Comparison of ENCODE assay signal across 29 cellular contexts in genomic region chr14:100712490-100712889, GRCh38. TPM values are rescaled to one million over a fixed set of nuclear protein-coding genes. Genes with fewer than 3 reads are reported as not detected.
A peak's percentile ranks its signal among the peaks of the same experiment; 100 is the strongest.
DNase-seq lines count a peak whose midpoint lies in the region; ATAC-seq and TF ChIP-seq lines count a peak whose summit lies in the region.
"Had no signal": no experiment of that assay in that cellular context is flagged by ENCODE, and none has a peak within 500 bp of the region (broad histone marks: within the 10 kb centered on the region; RNA-seq: fewer than 3 reads in every experiment).

No MANE protein-coding gene starts in this region.

- H3K9me3 ChIP-seq in RWPE2 (ENCODE audit: severe bottlenecking), result no peaks in the 10 kb centered on the region
- no peaks in the 10 kb centered on the region for H3K9me3 ChIP-seq in neutrophil
- H3K9me3 ChIP-seq in right cardiac atrium (ENCODE audit: control insufficient read depth, low read length), result no peaks in the 10 kb centered on the region
- H3K9me3 ChIP-seq: ascending aorta, lower lobe of right lung, tibial nerve had no signal

- peak; percentile 79 for ATAC-seq in RWPE2 (ENCODE audit: low read depth)
- no peak for ATAC-seq in right cardiac atrium
- ATAC-seq in activated CD8-positive, alpha-beta memory T cell treated with anti-CD3 and anti-CD28 coated beads, Interleukin-2, amount 10 ng/mL, durations not matched to agents 7 days and 5 days, result no peak
- ATAC-seq: activated T-helper 17 cell treated with anti-CD3 and anti-CD28 coated beads, Interleukin-2, amount 50 U/mL, for 72 hours; lower lobe of right lung; stimulated activated naive CD8-positive, alpha-beta T cell treated with anti-CD3 and anti-CD28 coated beads, Interleukin-15, amount 100 ng/mL, for 72 hours had no signal

- H3K9me3 Mint-ChIP-seq in activated CD8-positive, alpha-beta memory T cell treated with anti-CD3 and anti-CD28 coated beads, Interleukin-2, amount 10 ng/mL, durations not matched to agents 7 days and 5 days (ENCODE audit: low read depth), result no peaks in the 10 kb centered on the region
- H3K9me3 Mint-ChIP-seq: activated B cell treated with CpG ODN at 0.5 μM for 24 hours; activated T-helper 17 cell treated with anti-CD3 and anti-CD28 coated beads, Interleukin-2, amount 50 U/mL, for 72 hours; central memory CD8-positive, alpha-beta T cell; HFFc6; stimulated activated naive CD8-positive, alpha-beta T cell treated with anti-CD3 and anti-CD28 coated beads, Interleukin-15, amount 100 ng/mL, for 72 hours had no signal

- no peaks in the 10 kb centered on the region for H3K4me1 Mint-ChIP-seq in activated CD8-positive, alpha-beta memory T cell treated with anti-CD3 and anti-CD28 coated beads, Interleukin-2, amount 10 ng/mL, durations not matched to agents 7 days and 5 days
- H3K4me1 Mint-ChIP-seq: activated T-helper 17 cell treated with anti-CD3 and anti-CD28 coated beads, Interleukin-2, amount 50 U/mL, for 72 hours; central memory CD8-positive, alpha-beta T cell had no signal

- 82% methylated on average over 7 of the region's 7 CpGs for WGBS in right cardiac atrium

- H3K4me1 ChIP-seq in RWPE2 (ENCODE audit: insufficient read depth, poor library complexity, severe bottlenecking), result peaks cover 7% of the 10 kb centered on the region
- H3K4me1 ChIP-seq in neutrophil (ENCODE audit: control insufficient read depth in 1 of 2, insufficient read depth in 1 of 2, low read depth in 1 of 2, low read length in 1 of 2), result peaks cover 55 to 61% of the 10 kb centered on the region in 2 experiments
- H3K4me1 ChIP-seq in right cardiac atrium (ENCODE audit: control insufficient read depth, insufficient read depth, low read length), result no peaks in the 10 kb centered on the region
- H3K4me1 ChIP-seq: lower lobe of right lung had no signal

- no peaks in the 10 kb centered on the region for H3K27me3 ChIP-seq in RWPE2 (ENCODE audit: insufficient read depth, poor library complexity, severe bottlenecking)
- H3K27me3 ChIP-seq in neutrophil, result no peaks in the 10 kb centered on the region
- H3K27me3 ChIP-seq in right cardiac atrium (ENCODE audit: control insufficient read depth, insufficient read depth), result no peaks in the 10 kb centered on the region
- H3K27me3 ChIP-seq: ascending aorta had no signal

- H3K4me3 ChIP-seq in RWPE2 (ENCODE audit: severe bottlenecking), result no peak overlapping the region
- no peak overlapping the region for H3K4me3 ChIP-seq in neutrophil (ENCODE audit: low read depth in 1 of 2, low read length in 1 of 2)
- H3K4me3 ChIP-seq in right cardiac atrium (ENCODE audit: low read length), result no peak overlapping the region
- H3K4me3 ChIP-seq: ascending aorta, GM23248, lower lobe of right lung, tibial nerve had no signal

- H3K27ac ChIP-seq in RWPE2 (ENCODE audit: poor library complexity, severe bottlenecking), result no peak overlapping the region
- H3K27ac ChIP-seq in neutrophil, result peak overlapping the region; percentile 81
- no peak overlapping the region for H3K27ac ChIP-seq in right cardiac atrium (ENCODE audit: low read length)
- H3K27ac ChIP-seq: ascending aorta, GM23248, tibial nerve had no signal

- peaks cover 15% of the 10 kb centered on the region for H3K27me3 Mint-ChIP-seq in activated CD8-positive, alpha-beta memory T cell treated with anti-CD3 and anti-CD28 coated beads, Interleukin-2, amount 10 ng/mL, durations not matched to agents 7 days and 5 days

- no peak overlapping the region for H3K4me3 Mint-ChIP-seq in activated CD8-positive, alpha-beta memory T cell treated with anti-CD3 and anti-CD28 coated beads, Interleukin-2, amount 10 ng/mL, durations not matched to agents 7 days and 5 days
- H3K4me3 Mint-ChIP-seq: activated B cell treated with CpG ODN at 0.5 μM for 24 hours; activated naive CD8-positive, alpha-beta T cell; activated T-helper 17 cell treated with anti-CD3 and anti-CD28 coated beads, Interleukin-2, amount 50 U/mL, for 72 hours; CD4-positive, alpha-beta memory T cell; central memory CD8-positive, alpha-beta T cell; HFFc6; stimulated activated naive CD8-positive, alpha-beta T cell treated with anti-CD3 and anti-CD28 coated beads, Interleukin-15, amount 100 ng/mL, for 72 hours had no signal

- TF ChIP-seq CTCF in RWPE2 (IDR thresholded peaks at IDR 0.05; ENCODE audit: poor library complexity, severe bottlenecking) (no peak), neutrophil (IDR thresholded peaks at IDR 0.05) (no peak)

- H3K36me3 ChIP-seq in RWPE2 (ENCODE audit: low read depth) (no peaks in the 10 kb centered on the region), neutrophil (no peaks in the 10 kb centered on the region)
- H3K36me3 ChIP-seq: ascending aorta, lower lobe of right lung, tibial nerve had no signal

- intact Hi-C loops in right cardiac atrium (cut with DNase I), result no loop called here

- H3K36me3 Mint-ChIP-seq in activated CD8-positive, alpha-beta memory T cell treated with anti-CD3 and anti-CD28 coated beads, Interleukin-2, amount 10 ng/mL, durations not matched to agents 7 days and 5 days, result no peaks in the 10 kb centered on the region
- H3K36me3 Mint-ChIP-seq: activated naive CD8-positive, alpha-beta T cell; CD4-positive, alpha-beta memory T cell had no signal

- H3K27ac Mint-ChIP-seq in activated CD8-positive, alpha-beta memory T cell treated with anti-CD3 and anti-CD28 coated beads, Interleukin-2, amount 10 ng/mL, durations not matched to agents 7 days and 5 days, result no peak overlapping the region
- H3K27ac Mint-ChIP-seq: activated B cell treated with CpG ODN at 0.5 μM for 24 hours; activated naive CD8-positive, alpha-beta T cell; activated T-helper 17 cell treated with anti-CD3 and anti-CD28 coated beads, Interleukin-2, amount 50 U/mL, for 72 hours; CD4-positive, alpha-beta memory T cell; HFFc6; progenitor cell of endocrine pancreas; stimulated activated naive CD8-positive, alpha-beta T cell treated with anti-CD3 and anti-CD28 coated beads, Interleukin-15, amount 100 ng/mL, for 72 hours had no signal

- CTCF ChIA-PET in activated CD8-positive, alpha-beta memory T cell treated with anti-CD3 and anti-CD28 coated beads, Interleukin-2, amount 10 ng/mL, durations not matched to agents 7 days and 5 days (lab: Charles Lee), result no interaction called here

- peak; percentile 17 for DNase-seq in HT-29 (ENCODE audit: low spot score)
- DNase-seq in NCI-H2029 (lab: John Stamatoyannopoulos, UW), result peak; percentile 58
- DNase-seq in RWPE2 (ENCODE audit: low spot score), result peak; percentile 88
- DNase-seq in right cardiac atrium, result no peak
- DNase-seq in activated CD8-positive, alpha-beta memory T cell treated with anti-CD3 and anti-CD28 coated beads, Interleukin-2, amount 10 ng/mL, durations not matched to agents 7 days and 5 days, result no peak
- no peak for DNase-seq in EL
- DNase-seq: activated B cell treated with CpG ODN at 0.5 μM for 24 hours; activated CD4-positive, alpha-beta T cell treated with anti-CD3 and anti-CD28 coated beads, Interleukin-2, amount 50 U/mL, for 48 hours; activated CD8-positive, alpha-beta memory T cell treated with anti-CD3 and anti-CD28 coated beads, Interleukin-2, amount 50 U/mL, for 48 hours; CD4-positive, alpha-beta memory T cell; glutamatergic neuron; GM23248; HFFc6; KG1; lower lobe of right lung; MV-4-11; NCI-H1930; NCI-H524; Right ventricle myocardium superior; stimulated activated naive CD8-positive, alpha-beta T cell treated with anti-CD3 and anti-CD28 coated beads, Interleukin-15, amount 100 ng/mL, for 72 hours had no signal

RNA-seq across cellular contexts. Expression of gene DLK1, which starts 14.2 kb away (rescaled TPM):
- not detected in 2 replicates for total RNA-seq in HT-29 (2014; rRNA removed; shearing (Covaris generic))
- total RNA-seq in right cardiac atrium, result not detected
- polyA plus RNA-seq in right cardiac atrium, result 0.07 TPM
- total RNA-seq in activated CD8-positive, alpha-beta memory T cell treated with anti-CD3 and anti-CD28 coated beads, Interleukin-2, amount 10 ng/mL, durations not matched to agents 7 days and 5 days, result not detected
- total RNA-seq: activated B cell treated with CpG ODN at 0.5 μM for 24 hours; activated T-helper 17 cell treated with anti-CD3 and anti-CD28 coated beads, Interleukin-2, amount 50 U/mL, for 72 hours; CD4-positive, alpha-beta memory T cell; dermis microvascular lymphatic vessel endothelial cell; GM23248; HFFc6; kidney epithelial cell; lower lobe of right lung; tibial nerve had no signal
- polyA plus RNA-seq: CD4-positive, alpha-beta memory T cell; GM23248 had no signal

Comparison
In these comparisons a context has a peak if more than half of its experiments do, and no peak if none do; other contexts are left out.
1. DNase-seq: peak in HT-29 (single experiment), NCI-H2029 (single experiment) and RWPE2 (single experiment); none in right cardiac atrium (0 of 3), activated CD8-positive, alpha-beta memory T cell treated with anti-CD3 and anti-CD28 coated beads, Interleukin-2, amount 10 ng/mL, durations not matched to agents 7 days and 5 days (single experiment) and EL (single experiment).